Comparison of ENCODE assay signal across 26 cellular contexts in genomic region chr5:169243651-169244422, GRCh38. TPM values are rescaled to one million over a fixed set of nuclear protein-coding genes. Genes with fewer than 3 reads are reported as not detected.
"Had no signal": no experiment of that assay in that cellular context is flagged by ENCODE, and none has a peak within 500 bp of the region (broad histone marks: within the 10 kb centered on the region; RNA-seq: fewer than 3 reads in every experiment).

No MANE protein-coding gene starts in this region.

- H3K27me3 ChIP-seq: Peyer's patch, SJSA1 had no signal

- H3K4me3 Mint-ChIP-seq: activated CD4-positive, alpha-beta memory T cell treated with anti-CD3 and anti-CD28 coated beads, Interleukin-2, amount 10 ng/mL, durations not matched to agents 7 days and 5 days; activated CD4-positive, alpha-beta T cell treated with anti-CD3 and anti-CD28 coated beads, Interleukin-2, amount 10 ng/mL, durations not matched to agents 7 days and 5 days; activated naive CD4-positive, alpha-beta T cell treated with anti-CD3 and anti-CD28 coated beads, Interleukin-2, amount 10 ng/mL, durations not matched to agents 7 days and 5 days; activated naive CD8-positive, alpha-beta T cell treated with anti-CD3 and anti-CD28 coated beads for 36 hours; T-helper 1 cell treated with Interleukin-12 subunit alpha and Interleukin-12 subunit beta and Interleukin-4 antibody, amounts not matched to agents 30 μg/mL and 1 μg/mL, for 36 hours; WTC11 had no signal

- H3K27ac ChIP-seq: Peyer's patch, RWPE1, SJSA1 had no signal

- ATAC-seq: SK-N-SH treated with all-trans-retinoic acid at 6 μM for 48 hours, WTC11 had no signal

- H3K4me3 ChIP-seq: Peyer's patch, SJSA1 had no signal

- H3K36me3 Mint-ChIP-seq: activated naive CD4-positive, alpha-beta T cell treated with anti-CD3 and anti-CD28 coated beads, Interleukin-2, amount 10 ng/mL, durations not matched to agents 7 days and 5 days; activated naive CD8-positive, alpha-beta T cell treated with anti-CD3 and anti-CD28 coated beads for 36 hours; WTC11 had no signal

- H3K9me3 ChIP-seq: Peyer's patch, SJSA1 had no signal

- H3K36me3 ChIP-seq: Peyer's patch, SJSA1 had no signal

- H3K4me1 Mint-ChIP-seq: activated CD4-positive, alpha-beta memory T cell treated with anti-CD3 and anti-CD28 coated beads, Interleukin-2, amount 10 ng/mL, durations not matched to agents 7 days and 5 days; activated CD4-positive, alpha-beta T cell treated with anti-CD3 and anti-CD28 coated beads, Interleukin-2, amount 10 ng/mL, durations not matched to agents 7 days and 5 days; activated naive CD4-positive, alpha-beta T cell treated with anti-CD3 and anti-CD28 coated beads, Interleukin-2, amount 10 ng/mL, durations not matched to agents 7 days and 5 days; activated naive CD8-positive, alpha-beta T cell treated with anti-CD3 and anti-CD28 coated beads for 36 hours; WTC11 had no signal

- DNase-seq: activated CD4-positive, alpha-beta memory T cell treated with anti-CD3 and anti-CD28 coated beads, Interleukin-2, amount 10 ng/mL, durations not matched to agents 7 days and 5 days; activated CD4-positive, alpha-beta T cell treated with anti-CD3 and anti-CD28 coated beads for 1 hour; activated CD4-positive, alpha-beta T cell treated with anti-CD3 and anti-CD28 coated beads, Interleukin-2, amount 10 ng/mL, durations not matched to agents 7 days and 5 days; activated gamma-delta T cell treated with Interleukin-2 at 50 U/mL for 16 hours; activated naive CD4-positive, alpha-beta T cell treated with anti-CD3 and anti-CD28 coated beads, Interleukin-2, amount 10 ng/mL, durations not matched to agents 7 days and 5 days; activated naive CD8-positive, alpha-beta T cell treated with anti-CD3 and anti-CD28 coated beads for 36 hours; activated T-cell treated with anti-CD3 and anti-CD28 coated beads for 4 hours; activated T-cell treated with anti-CD3 and anti-CD28 coated beads, Interleukin-2, amount 50 U/mL, for 48 hours; Kasumi-1; KBM-7; NCI-H1105 treated with DMSO at 0.1 percent for 48 hours; NCI-H1436 treated with DMSO at 0.1 percent for 48 hours; NCI-H187; NCI-H2081; NCI-H510A treated with DMSO at 0.1 percent for 48 hours; NCI-H69; NK-92 treated with Interleukin-12 subunit alpha and Interleukin-12 subunit beta, amount 100 ng/mL, for 24 hours; Peyer's patch; Right ventricle myocardium superior; SW 1271 had no signal

- H3K4me1 ChIP-seq: Peyer's patch had no signal

- H3K27ac Mint-ChIP-seq: activated CD4-positive, alpha-beta memory T cell treated with anti-CD3 and anti-CD28 coated beads, Interleukin-2, amount 10 ng/mL, durations not matched to agents 7 days and 5 days; activated CD4-positive, alpha-beta T cell treated with anti-CD3 and anti-CD28 coated beads, Interleukin-2, amount 10 ng/mL, durations not matched to agents 7 days and 5 days; activated naive CD4-positive, alpha-beta T cell treated with anti-CD3 and anti-CD28 coated beads, Interleukin-2, amount 10 ng/mL, durations not matched to agents 7 days and 5 days; activated naive CD8-positive, alpha-beta T cell treated with anti-CD3 and anti-CD28 coated beads for 36 hours; activated T-helper 2 cell treated with anti-CD3 and anti-CD28 coated beads, Interferon-gamma antibody, Interleukin-2, Interleukin-4, amounts not matched to agents 10 μg/mL and 5 μg/mL and 100 μg/mL, durations not matched to agents 14 hours and 24 hours and 36 hours; T-helper 1 cell treated with Interleukin-12 subunit alpha and Interleukin-12 subunit beta and Interleukin-4 antibody, amounts not matched to agents 30 μg/mL and 1 μg/mL, for 36 hours; WTC11 had no signal

- H3K27me3 Mint-ChIP-seq: activated CD4-positive, alpha-beta memory T cell treated with anti-CD3 and anti-CD28 coated beads, Interleukin-2, amount 10 ng/mL, durations not matched to agents 7 days and 5 days; activated naive CD4-positive, alpha-beta T cell treated with anti-CD3 and anti-CD28 coated beads, Interleukin-2, amount 10 ng/mL, durations not matched to agents 7 days and 5 days had no signal

RNA-seq across cellular contexts. Expression of gene SLIT3, which starts 57.1 kb away (rescaled TPM):
- total RNA-seq: activated CD4-positive, alpha-beta memory T cell treated with anti-CD3 and anti-CD28 coated beads, Interleukin-2, amount 10 ng/mL, durations not matched to agents 7 days and 5 days had no signal
